In genomic region chr16:11032000-11032921, GRCh38 we compare ENCODE assay signal across 16 cellular contexts.
DNase-seq lines count a peak whose midpoint lies in the region; ATAC-seq lines count a peak whose summit lies in the region.
"Had no signal": no experiment of that assay in that cellular context is flagged by ENCODE, and none has a peak within 500 bp of the region (broad histone marks: within the 10 kb centered on the region; RNA-seq: fewer than 3 reads in every experiment).

No MANE protein-coding gene starts in this region.

- peak overlapping the region; percentile 66 for H3K27ac Mint-ChIP-seq in activated CD8-positive, alpha-beta memory T cell treated with anti-CD3 and anti-CD28 coated beads, Interleukin-2, amount 10 ng/mL, durations not matched to agents 7 days and 5 days
- peak overlapping the region; percentile 70 for H3K27ac Mint-ChIP-seq in activated T-helper 2 cell treated with anti-CD3 and anti-CD28 coated beads, Interferon-gamma antibody, Interleukin-2, Interleukin-4, amounts not matched to agents 10 μg/mL and 5 μg/mL and 100 μg/mL, durations not matched to agents 14 hours and 24 hours and 36 hours

- no peaks in the 10 kb centered on the region for H3K27me3 Mint-ChIP-seq in activated CD8-positive, alpha-beta memory T cell treated with anti-CD3 and anti-CD28 coated beads, Interleukin-2, amount 10 ng/mL, durations not matched to agents 7 days and 5 days
- H3K27me3 Mint-ChIP-seq in activated T-helper 2 cell treated with anti-CD3 and anti-CD28 coated beads, Interferon-gamma antibody, Interleukin-2, Interleukin-4, amounts not matched to agents 10 μg/mL and 5 μg/mL and 100 μg/mL, durations not matched to agents 14 hours and 24 hours and 36 hours (ENCODE audit: low read depth), result no peaks in the 10 kb centered on the region

- intact Hi-C loops in activated T-helper 2 cell treated with anti-CD3 and anti-CD28 coated beads, Interferon-gamma antibody, Interleukin-2, Interleukin-4, amounts not matched to agents 10 μg/mL and 5 μg/mL and 100 μg/mL, durations not matched to agents 14 hours and 24 hours and 36 hours (cut with micrococcal nuclease), result no loop called here
- intact Hi-C loops in Right ventricle myocardium superior (cut with DNase I), result no loop called here

- peak overlapping the region; percentile 64 for H3K27ac ChIP-seq in subcutaneous abdominal adipose tissue (ENCODE audit: low read depth, low read length)
- H3K27ac ChIP-seq: KMS-11, SJCRH30 had no signal

- H3K4me1 Mint-ChIP-seq in activated CD8-positive, alpha-beta memory T cell treated with anti-CD3 and anti-CD28 coated beads, Interleukin-2, amount 10 ng/mL, durations not matched to agents 7 days and 5 days, result peaks cover 34% of the 10 kb centered on the region
- peaks cover 42% of the 10 kb centered on the region for H3K4me1 Mint-ChIP-seq in activated T-helper 2 cell treated with anti-CD3 and anti-CD28 coated beads, Interferon-gamma antibody, Interleukin-2, Interleukin-4, amounts not matched to agents 10 μg/mL and 5 μg/mL and 100 μg/mL, durations not matched to agents 14 hours and 24 hours and 36 hours (ENCODE audit: low read depth)

- H3K9ac ChIP-seq in subcutaneous abdominal adipose tissue (ENCODE audit: low read length in 5 of 5), result no peak overlapping the region
- H3K9ac ChIP-seq: KMS-11 had no signal

- H3K36me3 Mint-ChIP-seq in activated CD8-positive, alpha-beta memory T cell treated with anti-CD3 and anti-CD28 coated beads, Interleukin-2, amount 10 ng/mL, durations not matched to agents 7 days and 5 days, result peaks cover 81% of the 10 kb centered on the region
- peaks cover 98% of the 10 kb centered on the region for H3K36me3 Mint-ChIP-seq in activated T-helper 2 cell treated with anti-CD3 and anti-CD28 coated beads, Interferon-gamma antibody, Interleukin-2, Interleukin-4, amounts not matched to agents 10 μg/mL and 5 μg/mL and 100 μg/mL, durations not matched to agents 14 hours and 24 hours and 36 hours (ENCODE audit: low read depth)

- no peak for DNase-seq in activated CD8-positive, alpha-beta memory T cell treated with anti-CD3 and anti-CD28 coated beads, Interleukin-2, amount 10 ng/mL, durations not matched to agents 7 days and 5 days
- DNase-seq in activated CD8-positive, alpha-beta memory T cell treated with anti-CD3 and anti-CD28 coated beads, Interleukin-2, amount 50 U/mL, for 4 hours, result no peak
- DNase-seq in activated T-helper 2 cell treated with anti-CD3 and anti-CD28 coated beads, Interferon-gamma antibody, Interleukin-2, Interleukin-4, amounts not matched to agents 10 μg/mL and 5 μg/mL and 100 μg/mL, durations not matched to agents 14 hours and 24 hours and 36 hours (ENCODE audit: low spot score), result no peak
- DNase-seq in Right ventricle myocardium superior (peak; percentile 54), D341Med (ENCODE audit: low spot score) (no peak)
- no peak for DNase-seq in stimulated activated CD4-positive, alpha-beta T cell treated with anti-CD3 and anti-CD28 coated beads, Interleukin-4, amount 100 ng/mL, for 4 hours
- DNase-seq: ACHN; activated CD4-positive, alpha-beta T cell treated with anti-CD3 and anti-CD28 coated beads for 1 hour; activated naive CD4-positive, alpha-beta T cell treated with anti-CD3 and anti-CD28 coated beads, Interleukin-2, amount 50 U/mL, for 16 hours; DMS53; glutamatergic neuron; NCI-H1930; SJCRH30 had no signal

- H3K27me3 ChIP-seq in subcutaneous abdominal adipose tissue (ENCODE audit: control insufficient read depth in 5 of 5, insufficient read depth in 4 of 5, low read length in 5 of 5), result no peaks in the 10 kb centered on the region
- H3K27me3 ChIP-seq: SJCRH30 had no signal

- H3K36me3 ChIP-seq in subcutaneous abdominal adipose tissue (ENCODE audit: control insufficient read depth in 5 of 5, insufficient read depth in 5 of 5, low read length in 5 of 5), result peaks cover 6 to 46% (median 7%) of the 10 kb centered on the region in 5 donors

- peaks cover 0 to 12% (median 3%) of the 10 kb centered on the region in 5 donors for H3K9me3 ChIP-seq in subcutaneous abdominal adipose tissue (ENCODE audit: control insufficient read depth in 5 of 5, low read length in 5 of 5)

- ATAC-seq in activated CD8-positive, alpha-beta memory T cell treated with anti-CD3 and anti-CD28 coated beads, Interleukin-2, amount 10 ng/mL, durations not matched to agents 7 days and 5 days, result peak; percentile 39
- ATAC-seq in Right ventricle myocardium superior (ENCODE audit: poor library complexity) (peak; percentile 4), GM21528 (IDR thresholded peaks at IDR 0.05; ENCODE audit: low FRiP score, unreplicated experiment) (no peak)

- no peak overlapping the region for H3K4me3 Mint-ChIP-seq in activated CD8-positive, alpha-beta memory T cell treated with anti-CD3 and anti-CD28 coated beads, Interleukin-2, amount 10 ng/mL, durations not matched to agents 7 days and 5 days
- no peak overlapping the region for H3K4me3 Mint-ChIP-seq in activated T-helper 2 cell treated with anti-CD3 and anti-CD28 coated beads, Interferon-gamma antibody, Interleukin-2, Interleukin-4, amounts not matched to agents 10 μg/mL and 5 μg/mL and 100 μg/mL, durations not matched to agents 14 hours and 24 hours and 36 hours (ENCODE audit: low read depth)

- CTCF ChIA-PET in activated CD8-positive, alpha-beta memory T cell treated with anti-CD3 and anti-CD28 coated beads, Interleukin-2, amount 10 ng/mL, durations not matched to agents 7 days and 5 days (lab: Charles Lee), result no interaction called here

- no peak overlapping the region for H3K4me3 ChIP-seq in subcutaneous abdominal adipose tissue (ENCODE audit: low read depth in 1 of 5, low read length in 5 of 5)
- H3K4me3 ChIP-seq: SJCRH30 had no signal

- H3K9me3 Mint-ChIP-seq in activated CD8-positive, alpha-beta memory T cell treated with anti-CD3 and anti-CD28 coated beads, Interleukin-2, amount 10 ng/mL, durations not matched to agents 7 days and 5 days (ENCODE audit: low read depth), result peaks cover 15% of the 10 kb centered on the region
- H3K9me3 Mint-ChIP-seq in activated T-helper 2 cell treated with anti-CD3 and anti-CD28 coated beads, Interferon-gamma antibody, Interleukin-2, Interleukin-4, amounts not matched to agents 10 μg/mL and 5 μg/mL and 100 μg/mL, durations not matched to agents 14 hours and 24 hours and 36 hours, result peaks cover 23% of the 10 kb centered on the region

- peaks cover 6 to 33% (median 24%) of the 10 kb centered on the region in 5 donors for H3K4me1 ChIP-seq in subcutaneous abdominal adipose tissue (ENCODE audit: control insufficient read depth in 5 of 5, insufficient read depth in 5 of 5, low read length in 5 of 5)
- H3K4me1 ChIP-seq: SJCRH30 had no signal
